Comparison of ENCODE assay signal across 16 cellular contexts in genomic region chr6:79600313-79601019, GRCh38. TPM values are rescaled to one million over a fixed set of nuclear protein-coding genes. Genes with fewer than 3 reads are reported as not detected.
A peak's percentile ranks its signal among the peaks of the same experiment; 100 is the strongest.
DNase-seq lines count a peak whose midpoint lies in the region; TF ChIP-seq lines count a peak whose summit lies in the region.
"Had no signal": no experiment of that assay in that cellular context is flagged by ENCODE, and none has a peak within 500 bp of the region (broad histone marks: within the 10 kb centered on the region; RNA-seq: fewer than 3 reads in every experiment).

No MANE protein-coding gene starts in this region.

- peaks cover 17% of the 10 kb centered on the region for H3K4me1 ChIP-seq in cardiac muscle cell (ENCODE audit: low read depth)
- H3K4me1 ChIP-seq in mucosa of rectum (ENCODE audit: control insufficient read depth in 2 of 2, insufficient read depth in 2 of 2, low read length in 2 of 2), result peaks cover 12 to 22% of the 10 kb centered on the region in 2 donors
- peaks cover 0 to 28% (median 20%) of the 10 kb centered on the region in 4 donors for H3K4me1 ChIP-seq in transverse colon
- no peaks in the 10 kb centered on the region for H3K4me1 ChIP-seq in ascending aorta

- no peak for TF ChIP-seq EP300 in transverse colon (IDR thresholded peaks at IDR 0.05; ENCODE audit: low read depth)

- no peaks in the 10 kb centered on the region for H3K36me3 Mint-ChIP-seq in brain
- H3K36me3 Mint-ChIP-seq: CD4-positive, alpha-beta memory T cell; memory B cell had no signal

- H3K36me3 ChIP-seq in cardiac muscle cell, result no peaks in the 10 kb centered on the region
- H3K36me3 ChIP-seq in mucosa of rectum (ENCODE audit: control insufficient read depth in 2 of 2, insufficient read depth in 2 of 2, low read length in 2 of 2), result no peaks in the 10 kb centered on the region
- H3K36me3 ChIP-seq in transverse colon, result no peaks in the 10 kb centered on the region
- no peaks in the 10 kb centered on the region for H3K36me3 ChIP-seq in ascending aorta

- H3K9ac ChIP-seq in mucosa of rectum (ENCODE audit: low read depth in 1 of 2, low read length in 2 of 2), result no peak overlapping the region

- 49 to 100% methylated on average over 3 of the region's 3 CpGs for WGBS in transverse colon (ENCODE audit: low coverage in 1 of 2), 2 donors

- TF ChIP-seq POLR2A in transverse colon (IDR thresholded peaks at IDR 0.05), result no peak

- H3K27me3 ChIP-seq in cardiac muscle cell, result no peaks in the 10 kb centered on the region
- no peaks in the 10 kb centered on the region for H3K27me3 ChIP-seq in mucosa of rectum (ENCODE audit: control insufficient read depth in 2 of 2, insufficient read depth in 2 of 2, low read length in 2 of 2)
- H3K27me3 ChIP-seq in transverse colon, result no peaks in the 10 kb centered on the region
- no peaks in the 10 kb centered on the region for H3K27me3 ChIP-seq in ascending aorta

- H3K27ac Mint-ChIP-seq in brain, result peak overlapping the region in 3 of 5 experiments; percentile 1 to 77 (median 63)
- H3K27ac Mint-ChIP-seq: CD4-positive, alpha-beta memory T cell; memory B cell; stimulated activated naive CD8-positive, alpha-beta T cell treated with anti-CD3 and anti-CD28 coated beads, Interleukin-15, Interleukin-2, amounts not matched to agents 100 ng/mL and 50 ng/mL, for 24 hours had no signal

- no peak overlapping the region for H3K4me3 ChIP-seq in cardiac muscle cell
- H3K4me3 ChIP-seq in mucosa of rectum (ENCODE audit: low read length in 2 of 2), result no peak overlapping the region
- no peak overlapping the region for H3K4me3 ChIP-seq in transverse colon
- H3K4me3 ChIP-seq in ascending aorta, result no peak overlapping the region

- H3K4me1 Mint-ChIP-seq in brain, result peaks cover 34% of the 10 kb centered on the region
- H3K4me1 Mint-ChIP-seq: CD4-positive, alpha-beta memory T cell; memory B cell had no signal

- intact Hi-C loops in cardiac septum (cut with DNase I) (no loop called here), transverse colon (cut with DNase I; ENCODE audit: low total_unique reads) (no loop called here), ascending aorta (cut with DNase I) (no loop called here)

- no peaks in the 10 kb centered on the region for H3K27me3 Mint-ChIP-seq in brain
- H3K27me3 Mint-ChIP-seq: CD4-positive, alpha-beta memory T cell; stimulated activated naive CD8-positive, alpha-beta T cell treated with anti-CD3 and anti-CD28 coated beads, Interleukin-15, Interleukin-2, amounts not matched to agents 100 ng/mL and 50 ng/mL, for 24 hours had no signal

- in situ Hi-C loops in transverse colon (cut with MboI; ENCODE audit: low pct_ligation_motif_present in 1 of 4, low pct_unique_long_range_greater_than_20kb in 1 of 4, low sequenced_read_pairs in 3 of 4), result no loop called here

- TF ChIP-seq CTCF in cardiac muscle cell (IDR thresholded peaks at IDR 0.05; ENCODE audit: low read depth, low read length) (no peak), brain (conservative IDR thresholded peaks at IDR 0.05) (no peak), transverse colon (IDR thresholded peaks at IDR 0.05) (no peak), ascending aorta (IDR thresholded peaks at IDR 0.05) (no peak)

- peaks cover 0 to 7% (median 0%) of the 10 kb centered on the region in 5 experiments for H3K9me3 Mint-ChIP-seq in brain
- H3K9me3 Mint-ChIP-seq: stimulated activated naive CD8-positive, alpha-beta T cell treated with anti-CD3 and anti-CD28 coated beads, Interleukin-15, Interleukin-2, amounts not matched to agents 100 ng/mL and 50 ng/mL, for 24 hours had no signal

- DNase-seq in cardiac muscle cell (ENCODE audit: low read depth in 1 of 2, low spot score in 1 of 2) (no peak), cardiac septum (ENCODE audit: low spot score) (no peak), transverse colon (no peak), ascending aorta (ENCODE audit: low spot score in 2 of 2) (no peak), UCSD-AML1 (lab: John Stamatoyannopoulos, UW; ENCODE audit: unreplicated experiment) (no peak), LoVo (ENCODE audit: low spot score) (no peak)
- DNase-seq: CD4-positive, alpha-beta memory T cell; DND-41; islet precursor cell; KG1; NCI-H2081; NCI-H524 treated with DMSO at 0.1 percent for 48 hours had no signal

- H3K27ac ChIP-seq in cardiac muscle cell (peak overlapping the region; percentile 74), mucosa of rectum (ENCODE audit: low read depth in 2 of 2, low read length in 2 of 2) (peak overlapping the region; percentile 58 to 78), transverse colon (peak overlapping the region; percentile 60 to 76 (median 66)), ascending aorta (no peak overlapping the region)

- no peaks in the 10 kb centered on the region for H3K9me3 ChIP-seq in cardiac muscle cell (ENCODE audit: low read depth)
- no peaks in the 10 kb centered on the region for H3K9me3 ChIP-seq in mucosa of rectum (ENCODE audit: control insufficient read depth in 2 of 2, low read length in 2 of 2)
- H3K9me3 ChIP-seq in transverse colon, result no peaks in the 10 kb centered on the region
- H3K9me3 ChIP-seq in ascending aorta, result no peaks in the 10 kb centered on the region

- no peak overlapping the region for H3K4me3 Mint-ChIP-seq in brain
- H3K4me3 Mint-ChIP-seq: CD4-positive, alpha-beta memory T cell; memory B cell; stimulated activated naive CD8-positive, alpha-beta T cell treated with anti-CD3 and anti-CD28 coated beads, Interleukin-15, Interleukin-2, amounts not matched to agents 100 ng/mL and 50 ng/mL, for 24 hours had no signal

RNA-seq across cellular contexts. Expression of gene SH3BGRL2, which starts 30.7 kb away (rescaled TPM):
- 35.0 and 36.1 TPM in 2 replicates for total RNA-seq in cardiac muscle cell
- polyA plus RNA-seq in cardiac muscle cell, result 21.7 and 25.2 TPM in 2 replicates
- total RNA-seq in cardiac septum, result 5.8 TPM
- polyA plus RNA-seq in brain (ENCODE audit: insufficient read depth, low read depth, low replicate concordance), result 34.4 TPM
- 100 to 1,000 TPM in 3 of 4 donors, 10 to 100 TPM in 1; 54.7 to 177 (median 128) TPM for total RNA-seq in transverse colon
- total RNA-seq in ascending aorta, result 73.0 TPM

Comparison
In these comparisons a context has a peak if more than half of its experiments do, and no peak if none do; other contexts are left out.
1. H3K27ac ChIP-seq: peak in cardiac muscle cell (single experiment), mucosa of rectum (2 of 2) and transverse colon (4 of 4); none in ascending aorta (0 of 2).